In genomic region chr9:136517012-136517743, GRCh38 we compare ENCODE assay signal across 23 cellular contexts.
"Had no signal": no experiment of that assay in that cellular context is flagged by ENCODE, and none has a peak within 500 bp of the region (broad histone marks: within the 10 kb centered on the region; RNA-seq: fewer than 3 reads in every experiment).

No MANE protein-coding gene starts in this region.

- H3K4me1 ChIP-seq: adrenal gland, SJCRH30 had no signal

- DNase-seq: activated CD4-positive, alpha-beta T cell treated with anti-CD3 and anti-CD28 coated beads for 4 hours; activated CD8-positive, alpha-beta memory T cell treated with anti-CD3 and anti-CD28 coated beads, Interleukin-2, amount 50 U/mL, for 4 hours; activated CD8-positive, alpha-beta T cell treated with anti-CD3 and anti-CD28 coated beads for 36 hours; activated naive CD4-positive, alpha-beta T cell treated with anti-CD3 and anti-CD28 coated beads, Interleukin-2, amount 50 U/mL, for 16 hours; activated naive CD8-positive, alpha-beta T cell treated with anti-CD3 and anti-CD28 coated beads, Interleukin-2, amount 10 ng/mL, durations not matched to agents 7 days and 5 days; adrenal gland; aorta; KG1; NCI-H1092 treated with DMSO at 0.1 percent for 48 hours; NCI-H1436; NCI-H1694 treated with DMSO at 0.1 percent for 48 hours; NCI-H2029 treated with DMSO at 0.1 percent for 48 hours; NCI-H345; NCI-H510A; NCI-H526 treated with DMSO at 0.1 percent for 48 hours; NCI-H82; Peyer's patch; Right ventricle myocardium superior; SJCRH30; SK-N-SH; SW 1271 had no signal

- H3K27ac Mint-ChIP-seq: activated CD8-positive, alpha-beta T cell treated with anti-CD3 and anti-CD28 coated beads for 36 hours; activated naive CD8-positive, alpha-beta T cell treated with anti-CD3 and anti-CD28 coated beads, Interleukin-2, amount 10 ng/mL, durations not matched to agents 7 days and 5 days; T-helper 2 cell treated with Interferon-gamma antibody and Interleukin-4, amounts not matched to agents 5 μg/mL and 100 μg/mL, for 36 hours had no signal

- H3K4me3 Mint-ChIP-seq: activated CD8-positive, alpha-beta T cell treated with anti-CD3 and anti-CD28 coated beads for 36 hours; activated naive CD8-positive, alpha-beta T cell treated with anti-CD3 and anti-CD28 coated beads, Interleukin-2, amount 10 ng/mL, durations not matched to agents 7 days and 5 days; T-helper 2 cell treated with Interferon-gamma antibody and Interleukin-4, amounts not matched to agents 5 μg/mL and 100 μg/mL, for 36 hours had no signal

- H3K27ac ChIP-seq: adrenal gland, Peyer's patch, SJCRH30 had no signal

- H3K27me3 Mint-ChIP-seq: activated CD8-positive, alpha-beta T cell treated with anti-CD3 and anti-CD28 coated beads for 36 hours; activated naive CD8-positive, alpha-beta T cell treated with anti-CD3 and anti-CD28 coated beads, Interleukin-2, amount 10 ng/mL, durations not matched to agents 7 days and 5 days had no signal

- H3K4me3 ChIP-seq: adrenal gland, Peyer's patch, SJCRH30 had no signal

- ATAC-seq: activated CD4-positive, CD25-positive, alpha-beta regulatory T cell treated with anti-CD3 and anti-CD28 coated beads, Interleukin-2, amount 50 U/mL, for 24 hours; activated CD8-positive, alpha-beta T cell treated with anti-CD3 and anti-CD28 coated beads for 36 hours had no signal

- H3K9me3 ChIP-seq: adrenal gland, Peyer's patch, SJCRH30, SK-N-SH had no signal

- H3K4me1 Mint-ChIP-seq: activated naive CD8-positive, alpha-beta T cell treated with anti-CD3 and anti-CD28 coated beads, Interleukin-2, amount 10 ng/mL, durations not matched to agents 7 days and 5 days had no signal

- H3K27me3 ChIP-seq: adrenal gland, Peyer's patch, SJCRH30 had no signal

- H3K9me3 Mint-ChIP-seq: activated CD8-positive, alpha-beta T cell treated with anti-CD3 and anti-CD28 coated beads for 36 hours; activated naive CD8-positive, alpha-beta T cell treated with anti-CD3 and anti-CD28 coated beads, Interleukin-2, amount 10 ng/mL, durations not matched to agents 7 days and 5 days; T-helper 2 cell treated with Interferon-gamma antibody and Interleukin-4, amounts not matched to agents 5 μg/mL and 100 μg/mL, for 36 hours had no signal
